In the genomic region with DNA sequence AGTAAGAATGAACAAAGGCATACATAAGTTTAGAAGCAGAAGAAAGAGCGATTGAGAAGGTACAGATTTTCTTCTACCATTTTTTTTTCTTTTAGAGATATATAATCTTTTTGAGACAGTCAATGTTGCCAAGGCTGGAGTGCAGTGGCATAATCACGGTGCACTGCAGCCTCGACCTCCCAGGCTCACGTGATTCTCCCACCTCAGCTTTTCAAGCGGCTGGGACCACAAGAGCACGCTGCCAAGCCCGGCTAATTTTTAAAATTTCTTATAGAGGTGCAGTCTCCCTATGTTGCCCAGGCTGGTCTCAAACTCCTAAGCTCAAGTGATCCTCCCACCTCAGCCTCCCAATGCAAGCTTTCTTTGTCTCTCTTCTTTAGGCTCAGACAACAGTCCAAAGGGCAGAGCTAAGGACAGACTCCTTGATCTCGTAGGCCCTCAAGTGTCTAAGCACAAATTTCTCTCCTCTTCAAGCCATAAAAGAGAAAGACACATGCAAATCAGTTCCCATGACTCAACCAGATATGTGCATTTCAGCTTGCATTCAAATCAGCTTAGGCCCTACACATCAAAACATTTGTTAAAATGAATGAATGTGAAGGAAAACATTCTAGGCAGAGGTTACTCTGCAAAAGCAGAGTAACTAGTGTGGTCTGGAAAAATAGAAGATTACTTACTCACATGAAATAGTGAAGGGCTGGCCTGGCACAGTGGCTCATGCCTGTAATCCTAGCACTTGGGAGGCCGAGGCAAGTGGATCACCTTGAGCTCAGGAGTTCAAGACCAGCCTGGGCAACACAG, we compare ENCODE assay signal across 9 cellular contexts. TPM values are rescaled to one million over a fixed set of nuclear protein-coding genes. Genes with fewer than 3 reads are reported as not detected.
A peak's percentile ranks its signal among the peaks of the same experiment; 100 is the strongest.
DNase-seq lines count a peak whose midpoint lies in the region; ATAC-seq, FAIRE-seq and TF ChIP-seq lines count a peak whose summit lies in the region.
"Had no signal": no experiment of that assay in that cellular context is flagged by ENCODE, and none has a peak within 500 bp of the region (broad histone marks: within the 10 kb centered on the region; RNA-seq: fewer than 3 reads in every experiment).

No MANE protein-coding gene starts in this region.

- no peak for ATAC-seq in natural killer cell
- no peak for ATAC-seq in natural killer cell treated with Interleukin-12 subunit alpha and Interleukin-12 subunit beta and Interleukin-15 and Interleukin-18, amount 100 ng/mL, for 72 hours
- peak; percentile 51 for ATAC-seq in HG03108 (IDR thresholded peaks at IDR 0.05; ENCODE audit: unreplicated experiment)
- ATAC-seq in GM12878 = peak; percentile 81
- no peak for ATAC-seq in HG03457 (IDR thresholded peaks at IDR 0.05; ENCODE audit: unreplicated experiment)
- ATAC-seq in HepG2 = no peak

- TF ChIP-seq POLR2A in GM12878 (IDR thresholded peaks at IDR 0.05; ENCODE audit: low read depth, low read length) (peak; percentile 50; the same call in 1 of the 2 replicates), HepG2 (IDR thresholded peaks at IDR 0.05; ENCODE audit: insufficient read depth in 1 of 2, low read depth in 2 of 2, low read length in 2 of 2) (no peak)

- FAIRE-seq in GM12878 (lab: Jason Lieb, UNC) (peak; percentile 31), HepG2 (lab: Jason Lieb, UNC) (no peak)

- TF ChIP-seq EP300 in GM12878 (IDR thresholded peaks at IDR 0.05; ENCODE audit: borderline replicate concordance in 1 of 2, control insufficient read depth in 1 of 2, low read depth in 2 of 2, low read length in 2 of 2) = peak in 1 of 2 experiments; percentile 22; a peak in 1 of 4 replicates
- no peak for TF ChIP-seq EP300 in HepG2 (IDR thresholded peaks at IDR 0.05; ENCODE audit: low read depth in 2 of 2, low read length in 2 of 2)
- TF ChIP-seq EP300 in HepG2 (CRISPR knock-in tag; IDR thresholded peaks at IDR 0.05; ENCODE audit: borderline replicate concordance) = no peak

- H3K9me3 ChIP-seq in GM12878 (replicated peaks; ENCODE audit: control insufficient read depth, insufficient read depth, low read length) (no peaks in the 10 kb centered on the region; the same call in 2 of the 3 replicates), HepG2 (ENCODE audit: low read length) (no peaks in the 10 kb centered on the region)

- no peak for DNase-seq in natural killer cell
- DNase-seq in natural killer cell treated with Interleukin-12 subunit alpha and Interleukin-12 subunit beta and Interleukin-15 and Interleukin-18, amount 100 ng/mL, for 72 hours (ENCODE audit: low spot score) = no peak
- peak; percentile 68 for DNase-seq in GM12878 (ENCODE audit: low read depth, low spot score)
- DNase-seq in amygdala (lab: John Stamatoyannopoulos, UW) = no peak
- no peak for DNase-seq in HepG2 (ENCODE audit: low spot score)
- no peak for DNase-seq in stimulated activated naive CD4-positive, alpha-beta T cell (lab: John Stamatoyannopoulos, UW)

- 11% methylated on average over 9 of the region's 9 CpGs for WGBS in GM12878 (ENCODE audit: insufficient coverage, insufficient replicate concordance, low lambda C conversion rate, missing lambda C conversion rate)
- WGBS in HepG2 (ENCODE audit: low lambda C conversion rate) = 94% methylated on average over 9 of the region's 9 CpGs

- peak; percentile 47; the same call in 1 of the 2 replicates for TF ChIP-seq RAD21 in GM12878 (IDR thresholded peaks at IDR 0.05; ENCODE audit: insufficient read depth, low read depth, low read length)
- TF ChIP-seq RAD21 in HepG2 (CRISPR knock-in tag; IDR thresholded peaks at IDR 0.05) = no peak

- SMC1A ChIA-PET in GM12878 (lab: Charles Lee; ENCODE audit: uncharacterized antibody, unreplicated experiment) = interaction anchor here (0.7 to 8.2 kb wide), 27 partner anchors 9 to 512 kb away, joined by 3 to 102 read pairs (median 3); a partner anchor contains a TSS

- no peaks in the 10 kb centered on the region for H3K36me3 Mint-ChIP-seq in natural killer cell
- H3K36me3 Mint-ChIP-seq in natural killer cell treated with Interleukin-12 subunit alpha and Interleukin-12 subunit beta and Interleukin-15 and Interleukin-18, amount 100 ng/mL, for 72 hours = no peaks in the 10 kb centered on the region

- TF ChIP-seq CTCF in natural killer cell (IDR thresholded peaks at IDR 0.05) (no peak), GM12878 (IDR thresholded peaks at IDR 0.05 in 2 of 3, conservative IDR thresholded peaks at IDR 0.05 in 1 of 3; ENCODE audit: control insufficient read depth in 2 of 3, extremely low read depth in 1 of 3, insufficient read depth in 1 of 3, low read depth in 3 of 3, low read length in 3 of 3) (peak in 2 of 3 experiments; percentile 12 to 40; a peak in 2 of 6 replicates), HepG2 (CRISPR knock-in tag; IDR thresholded peaks at IDR 0.05) (no peak)

- peak overlapping the region; percentile 35 to 42 for H3K27ac Mint-ChIP-seq in natural killer cell
- H3K27ac Mint-ChIP-seq in natural killer cell treated with Interleukin-12 subunit alpha and Interleukin-12 subunit beta and Interleukin-15 and Interleukin-18, amount 100 ng/mL, for 72 hours = no peak overlapping the region

- H3K79me2 ChIP-seq in GM12878 (ENCODE audit: control insufficient read depth, insufficient read depth, low read length) (peaks cover 93% of the 10 kb centered on the region), HepG2 (ENCODE audit: insufficient read depth, low read length) (peaks cover 37% of the 10 kb centered on the region)

- H4K20me1 ChIP-seq in GM12878 (ENCODE audit: control insufficient read depth, insufficient read depth) = no peaks in the 10 kb centered on the region
- H4K20me1 ChIP-seq in HepG2 (ENCODE audit: insufficient read depth, low read length) = peaks cover 5% of the 10 kb centered on the region

- H3K9me3 Mint-ChIP-seq in natural killer cell = no peaks in the 10 kb centered on the region
- H3K9me3 Mint-ChIP-seq in natural killer cell treated with Interleukin-12 subunit alpha and Interleukin-12 subunit beta and Interleukin-15 and Interleukin-18, amount 100 ng/mL, for 72 hours = no peaks in the 10 kb centered on the region

- H3K27ac ChIP-seq in GM12878 (ENCODE audit: control insufficient read depth, insufficient read depth) (peak overlapping the region; percentile 71), HepG2 (ENCODE audit: extremely low read length, insufficient read depth, low read length) (no peak overlapping the region)
- H3K27ac ChIP-seq: parathyroid adenoma had no signal

- H3K9ac ChIP-seq in GM12878 (ENCODE audit: control insufficient read depth, insufficient read depth, low read length) (0 out of 2 replicates have a peak overlapping the region, but pooled peaks have one; percentile 18), HepG2 (ENCODE audit: insufficient read depth, low read depth, low read length) (no peak overlapping the region)
- H3K9ac ChIP-seq: parathyroid adenoma had no signal

- H3K4me2 ChIP-seq in GM12878 (ENCODE audit: control insufficient read depth, insufficient read depth) (peak overlapping the region; percentile 69), HepG2 (ENCODE audit: low read depth, low read length) (no peak overlapping the region)

- RAD21 ChIA-PET in GM12878 (lab: Charles Lee; ENCODE audit: unreplicated experiment) = interaction anchor here (0.6 to 3.1 kb wide), 25 partner anchors 9 to 518 kb away, joined by 3 to 33 read pairs (median 4); a partner anchor contains a TSS

- H2AFZ ChIP-seq in GM12878 (ENCODE audit: control insufficient read depth, low read depth, low read length) (no peak overlapping the region), HepG2 (ENCODE audit: low read length) (no peak overlapping the region)
- H2AFZ ChIP-seq: parathyroid adenoma had no signal

- peaks cover 40% of the 10 kb centered on the region for H3K4me1 ChIP-seq in GM12878 (ENCODE audit: control insufficient read depth, insufficient read depth, low read length)
- peaks cover 49% of the 10 kb centered on the region for H3K4me1 ChIP-seq in HepG2 (ENCODE audit: insufficient read depth, low read length)
- H3K4me1 ChIP-seq: parathyroid adenoma had no signal

- POLR2A ChIA-PET in GM12878 (lab: Charles Lee) = interaction anchor here (0.6 to 6.7 kb wide), 12 partner anchors 9 to 124 kb away, joined by 3 to 48 read pairs (median 4); a partner anchor contains a TSS
- POLR2A ChIA-PET in HepG2 (lab: Yijun Ruan, JAX) = interaction anchor here (1.1 kb wide), 1 partner anchor 18 kb away, joined by 3 read pairs; a partner anchor contains a TSS

- intact Hi-C loops in natural killer cell (cut with micrococcal nuclease) = no loop called here
- intact Hi-C loops in GM12878 (cut with micrococcal nuclease; ENCODE audit: unreplicated experiment) = loop anchor here (2.0 kb wide), 3 partner anchors 14 to 28 kb away; a partner anchor contains a TSS
- intact Hi-C loops in HepG2 (cut with micrococcal nuclease; ENCODE audit: unreplicated experiment) = no loop called here

- H3K4me1 Mint-ChIP-seq in natural killer cell = peaks cover 74 to 81% of the 10 kb centered on the region in 2 donors
- peaks cover 59 to 64% of the 10 kb centered on the region in 2 donors for H3K4me1 Mint-ChIP-seq in natural killer cell treated with Interleukin-12 subunit alpha and Interleukin-12 subunit beta and Interleukin-15 and Interleukin-18, amount 100 ng/mL, for 72 hours (ENCODE audit: low read depth in 2 of 2)

- no TSS peak for BruUV-seq in GM12878 (replicated peaks; lab: Mats Ljungman, UMichigan)
- BruUV-seq in HepG2 (replicated peaks; lab: Mats Ljungman, UMichigan) = no TSS peak

- H3K4me3 ChIP-seq in GM12878 = peak overlapping the region; percentile 9; the same call in 1 of the 2 replicates
- H3K4me3 ChIP-seq in HepG2 (replicated peaks in 1 of 3; ENCODE audit: insufficient read depth in 1 of 3, low read depth in 2 of 3, low read length in 3 of 3) = no peak overlapping the region

- CTCF ChIA-PET in GM12878 (lab: Yijun Ruan, JAX) (interaction anchor here (0.7 to 5.5 kb wide), 24 partner anchors 10 to 416 kb away, joined by 3 to 44 read pairs (median 5); a partner anchor contains a TSS), HepG2 (lab: Yijun Ruan, JAX; ENCODE audit: low intra/inter-chr PET ratio, low total read pairs) (no interaction called here)

- H3K27me3 ChIP-seq in GM12878 (replicated peaks in 1 of 2; ENCODE audit: control insufficient read depth in 2 of 2, insufficient read depth in 2 of 2, low read length in 1 of 2) (no peaks in the 10 kb centered on the region), HepG2 (ENCODE audit: control insufficient read depth in 1 of 2, insufficient read depth in 2 of 2, low read length in 2 of 2) (no peaks in the 10 kb centered on the region)

- no peak overlapping the region for H3K4me3 Mint-ChIP-seq in natural killer cell
- H3K4me3 Mint-ChIP-seq in natural killer cell treated with Interleukin-12 subunit alpha and Interleukin-12 subunit beta and Interleukin-15 and Interleukin-18, amount 100 ng/mL, for 72 hours = no peak overlapping the region

- in situ Hi-C loops in GM12878 (cut with MboI) = no loop called here
- in situ Hi-C loops in HepG2 (cut with HindIII; ENCODE audit: extremely low pct_ligation_motif_present, low pct_unique_long_range_greater_than_20kb) = no loop called here

- no peaks in the 10 kb centered on the region for H3K27me3 Mint-ChIP-seq in natural killer cell (ENCODE audit: low read depth in 2 of 2)
- H3K27me3 Mint-ChIP-seq in natural killer cell treated with Interleukin-12 subunit alpha and Interleukin-12 subunit beta and Interleukin-15 and Interleukin-18, amount 100 ng/mL, for 72 hours = no peaks in the 10 kb centered on the region

- 0 out of 4 replicates have a peak, but pooled peaks cover 0 to 3% of the 10 kb centered on the region in 2 experiments for H3K36me3 ChIP-seq in GM12878 (ENCODE audit: control insufficient read depth in 2 of 2, insufficient read depth in 2 of 2, low read length in 1 of 2)
- no peaks in the 10 kb centered on the region for H3K36me3 ChIP-seq in HepG2 (replicated peaks in 1 of 2; ENCODE audit: control insufficient read depth in 1 of 2, insufficient read depth in 2 of 2, low read length in 2 of 2)

RNA-seq across cellular contexts. Expression of a gene that starts 18.0 kb away (rescaled TPM):
- total RNA-seq in natural killer cell (100 to 1,000 TPM; 101 to 118 (median 115) TPM), GM12878 (2014; rRNA removed) (43.9 and 53.0 TPM in 2 replicates), GM12878 (2014; rRNA removed; fragmentation: Illumina TruSeq; extraction: Trizol) (52.7 and 54.9 TPM in 2 replicates), GM12878 (2021) (65.1 and 70.1 TPM in 2 replicates), HepG2 (2016; rRNA removed; fragmentation: Illumina TruSeq; extraction: Trizol) (26.6 and 33.4 TPM in 2 replicates)
- 10 to 100 TPM; 71.5 to 80.7 TPM for total RNA-seq in natural killer cell treated with Interleukin-12 subunit alpha and Interleukin-12 subunit beta and Interleukin-15 and Interleukin-18, amount 100 ng/mL, for 72 hours
- total RNA-seq in GM12878 (2013; cell fraction: nucleolus; rRNA removed) = 276 and 309 TPM in 2 replicates
- 22.9 TPM for polyA plus RNA-seq in GM12878 (2011; ENCODE audit: low read depth)
- polyA plus RNA-seq in GM12878 (2011; rRNA removed) (80.0 and 87.9 TPM in 2 replicates), GM12878 (2014; fragmentation: Illumina TruSeq; extraction: Trizol) (57.4 and 69.9 TPM in 2 replicates), GM12878 (2014; fragmentation: Nextera tagmentation; extraction: Ambion mirVana) (10 to 100 TPM; 20.5 to 24.3 TPM), GM12878 (2014; rRNA removed) (41.8 and 47.8 TPM in 2 replicates), GM12878 (2016; fragmentation: Nextera tagmentation; extraction: Ambion mirVana) (10 to 100 TPM; 56.6 to 58.1 TPM), HepG2 (2011; rRNA removed) (22.4 and 26.0 TPM in 2 replicates)
- polyA plus RNA-seq in GM12878 (2011; cell fraction: cytosol; rRNA removed) = 50.0 and 89.8 TPM in 2 replicates
- polyA plus RNA-seq in GM12878 (2011; cell fraction: nucleus; rRNA removed) = 100 and 104 TPM in 2 replicates
- 37.9 and 40.1 TPM in 2 replicates for polyA plus RNA-seq in GM12878 (2012)
- 89.4 and 131 TPM in 2 replicates for polyA minus RNA-seq in GM12878 (2011; rRNA and poly(A)+ RNA removed)
- polyA minus RNA-seq in GM12878 (2011; cell fraction: cytosol; rRNA and poly(A)+ RNA removed) = 30.5 and 30.8 TPM in 2 replicates
- 53.2 and 83.5 TPM in 2 replicates for polyA minus RNA-seq in GM12878 (2011; cell fraction: nucleus; rRNA and poly(A)+ RNA removed)
- total RNA-seq in HepG2 (2016; cell fraction: cytosol; rRNA removed; fragmentation: Illumina TruSeq; extraction: Trizol; ENCODE audit: low read depth) = 3.5 and 3.9 TPM in 2 replicates
- 25.9 and 29.3 TPM in 2 replicates for total RNA-seq in HepG2 (2016; cell fraction: insoluble cytoplasmic fraction; rRNA removed; fragmentation: Illumina TruSeq; extraction: Trizol)
- 11.7 and 12.0 TPM in 2 replicates for total RNA-seq in HepG2 (2016; cell fraction: membrane; rRNA removed; fragmentation: Illumina TruSeq; extraction: Trizol)
- 31.8 and 37.1 TPM in 2 replicates for total RNA-seq in HepG2 (2016; cell fraction: nucleus; rRNA removed; fragmentation: Illumina TruSeq; extraction: Trizol)
- 10.9 and 13.6 TPM in 2 replicates for polyA plus RNA-seq in HepG2 (2011; cell fraction: cytosol; rRNA removed)
- 38.3 and 45.6 TPM in 2 replicates for polyA plus RNA-seq in HepG2 (2011; cell fraction: nucleus; rRNA removed)
- 18.4 and 19.9 TPM in 2 replicates for polyA plus RNA-seq in HepG2 (2012)
- 0.83 and 1.1 TPM in 2 replicates for polyA plus RNA-seq in HepG2 (2016; cell fraction: cytosol; fragmentation: Illumina TruSeq; extraction: Trizol; ENCODE audit: low read depth)
- polyA plus RNA-seq in HepG2 (2016; cell fraction: insoluble cytoplasmic fraction; fragmentation: Illumina TruSeq; extraction: Trizol; ENCODE audit: low read depth) = 21.8 and 23.6 TPM in 2 replicates
- polyA plus RNA-seq in HepG2 (2016; cell fraction: membrane; fragmentation: Illumina TruSeq; extraction: Trizol; ENCODE audit: low read depth) = 3.7 and 3.8 TPM in 2 replicates
- 38.0 and 42.0 TPM in 2 replicates for polyA plus RNA-seq in HepG2 (2016; cell fraction: nucleus; fragmentation: Illumina TruSeq; extraction: Trizol; ENCODE audit: insufficient read depth, low read depth)
- 41.6 and 48.2 TPM in 2 replicates for polyA minus RNA-seq in HepG2 (2011; rRNA and poly(A)+ RNA removed; ENCODE audit: low replicate concordance)
- 16.7 and 18.5 TPM in 2 replicates for polyA minus RNA-seq in HepG2 (2011; cell fraction: cytosol; rRNA and poly(A)+ RNA removed)
- polyA minus RNA-seq in HepG2 (2011; cell fraction: nucleus; rRNA and poly(A)+ RNA removed) = 54.3 and 55.9 TPM in 2 replicates

Comparison
In these comparisons a context has a peak if more than half of its experiments do, and no peak if none do; other contexts are left out.
1. H3K27ac Mint-ChIP-seq: peak in natural killer cell (2 of 2); none in natural killer cell treated with Interleukin-12 subunit alpha and Interleukin-12 subunit beta and Interleukin-15 and Interleukin-18, amount 100 ng/mL, for 72 hours (0 of 2).
2. ATAC-seq: peak in HG03108 (single experiment) and GM12878 (single experiment); none in natural killer cell (0 of 3), natural killer cell treated with Interleukin-12 subunit alpha and Interleukin-12 subunit beta and Interleukin-15 and Interleukin-18, amount 100 ng/mL, for 72 hours (0 of 2), HG03457 (single experiment) and HepG2 (single experiment).
3. CTCF ChIP-seq: peak in GM12878 (2 of 3); none in natural killer cell (single experiment) and HepG2 (single experiment).